In genomic region chr13:41017153-41017552, GRCh38 we compare ENCODE assay signal across 9 cellular contexts. TPM values are rescaled to one million over a fixed set of nuclear protein-coding genes. Genes with fewer than 3 reads are reported as not detected.
A peak's percentile ranks its signal among the peaks of the same experiment; 100 is the strongest.
DNase-seq lines count a peak whose midpoint lies in the region; ATAC-seq and TF ChIP-seq lines count a peak whose summit lies in the region.
"Had no signal": no experiment of that assay in that cellular context is flagged by ENCODE, and none has a peak within 500 bp of the region (broad histone marks: within the 10 kb centered on the region; RNA-seq: fewer than 3 reads in every experiment).

No MANE protein-coding gene starts in this region.

- TF ChIP-seq CTCF in kidney epithelial cell (IDR thresholded peaks at IDR 0.05; ENCODE audit: insufficient read depth, low read length, poor library complexity, severe bottlenecking) (no peak), transverse colon (IDR thresholded peaks at IDR 0.05) (no peak)

- no peaks in the 10 kb centered on the region for H3K36me3 ChIP-seq in kidney epithelial cell (ENCODE audit: control insufficient read depth, insufficient read depth, low read length)
- no peaks in the 10 kb centered on the region for H3K36me3 ChIP-seq in transverse colon

- H3K9me3 ChIP-seq in transverse colon = no peaks in the 10 kb centered on the region

- TF ChIP-seq EP300 in transverse colon (IDR thresholded peaks at IDR 0.05; ENCODE audit: low read depth) = no peak

- H3K27ac ChIP-seq in transverse colon = peak overlapping the region; percentile 86 to 88 (median 87)

- peak; percentile 71 for DNase-seq in activated effector memory CD4-positive, alpha-beta T cell treated with anti-CD3 and anti-CD28 coated beads, Interleukin-2, amount 50 U/mL, for 16 hours
- DNase-seq in activated effector memory CD4-positive, alpha-beta T cell treated with Interleukin-2 at 50 U/mL for 16 hours = no peak
- DNase-seq in T-helper 22 cell (ENCODE audit: low read depth) (peak; percentile 23), kidney epithelial cell (ENCODE audit: low read depth) (no peak), transverse colon (peak; percentile 43), occipital lobe (lab: John Stamatoyannopoulos, UW) (no peak)
- DNase-seq in stimulated activated naive CD4-positive, alpha-beta T cell treated with Interleukin-2 at 50 U/mL for 16 hours (lab: John Stamatoyannopoulos, UW) = no peak
- DNase-seq: retina had no signal

- peaks cover 14 to 86% (median 49%) of the 10 kb centered on the region in 4 donors for H3K4me1 ChIP-seq in transverse colon

- WGBS in transverse colon (ENCODE audit: low coverage in 1 of 2), 2 donors = 5 to 33% methylated on average over 2 of the region's 2 CpGs

- no peak for ATAC-seq in GM19328 (IDR thresholded peaks at IDR 0.05; ENCODE audit: unreplicated experiment)

- H3K4me3 ChIP-seq in kidney epithelial cell (ENCODE audit: low read depth, low read length) (peak overlapping the region; percentile 48), transverse colon (peak overlapping the region in 3 of 4 donors; percentile 28 to 52 (median 36))

- H3K27me3 ChIP-seq in kidney epithelial cell (ENCODE audit: control insufficient read depth, insufficient read depth, low read length) (no peaks in the 10 kb centered on the region), transverse colon (no peaks in the 10 kb centered on the region)

- TF ChIP-seq POLR2A in transverse colon (IDR thresholded peaks at IDR 0.05) = peak; percentile 44

- in situ Hi-C loops in transverse colon (cut with MboI; ENCODE audit: low pct_ligation_motif_present in 1 of 4, low pct_unique_long_range_greater_than_20kb in 1 of 4, low sequenced_read_pairs in 3 of 4) = no loop called here

- intact Hi-C loops in transverse colon (cut with DNase I; ENCODE audit: low total_unique reads) = no loop called here

RNA-seq across cellular contexts. Expression of gene ELF1, which starts 2.0 kb away (rescaled TPM):
- total RNA-seq in kidney epithelial cell (60.6 and 74.1 TPM in 2 replicates), transverse colon (100 to 1,000 TPM in 3 of 4 donors, 10 to 100 TPM in 1; 38.0 to 123 (median 105) TPM), occipital lobe (11.9 TPM)

RNA-seq across cellular contexts. Expression of gene WBP4, which starts 44.2 kb away (rescaled TPM):
- 10.5 and 13.8 TPM in 2 replicates for total RNA-seq in kidney epithelial cell
- 10 to 100 TPM in 1 of 4 donors, 1 to 10 TPM in 3; 3.4 to 10.3 (median 8.3) TPM for total RNA-seq in transverse colon
- 12.2 TPM for total RNA-seq in occipital lobe

Comparison
In these comparisons a context has a peak if more than half of its experiments do, and no peak if none do; other contexts are left out.
1. DNase-seq: peak in activated effector memory CD4-positive, alpha-beta T cell treated with anti-CD3 and anti-CD28 coated beads, Interleukin-2, amount 50 U/mL, for 16 hours (single experiment), T-helper 22 cell (single experiment) and transverse colon (single experiment); none in activated effector memory CD4-positive, alpha-beta T cell treated with Interleukin-2 at 50 U/mL for 16 hours (single experiment), kidney epithelial cell (single experiment), occipital lobe (single experiment) and stimulated activated naive CD4-positive, alpha-beta T cell treated with Interleukin-2 at 50 U/mL for 16 hours (single experiment).